1 cellular context compared by ENCODE assay signal in genomic region chr15:50256188-50257041, GRCh38.
A peak's percentile ranks its signal among the peaks of the same experiment; 100 is the strongest.
TF ChIP-seq lines count a peak whose summit lies in the region.

No MANE protein-coding gene starts in this region.

TF ChIP-seq in K562, 482 proteins besides CTCF, POLR2A, EP300 and RAD21 (continued from another document):
- TF ChIP-seq ATF3 (IDR thresholded peaks at IDR 0.05) (peak; percentile 84), ATF3 (CRISPR knock-in tag; conservative IDR thresholded peaks at IDR 0.05) (no peak), ELF4 (CRISPR knock-in tag; IDR thresholded peaks at IDR 0.05) (no peak), ATF4 (CRISPR knock-in tag; IDR thresholded peaks at IDR 0.05) (no peak), DEAF1 (CRISPR knock-in tag; IDR thresholded peaks at IDR 0.05) (no peak), MYBL2 (IDR thresholded peaks at IDR 0.05; ENCODE audit: low read depth) (no peak), MYBL2 (CRISPR knock-in tag; IDR thresholded peaks at IDR 0.05; ENCODE audit: borderline replicate concordance) (no peak), FOXK2 (conservative IDR thresholded peaks at IDR 0.05 in 1 of 2, IDR thresholded peaks at IDR 0.05 in 1 of 2; ENCODE audit: low read depth in 2 of 2) (0 out of 4 replicates have a peak, but pooled peaks of 1 of the 2 experiments have one; percentile 20), GTF2E2 (tag; IDR thresholded peaks at IDR 0.05) (0 out of 2 replicates have a peak, but pooled peaks have one; percentile 54), MGA (IDR thresholded peaks at IDR 0.05) (0 out of 2 replicates have a peak, but pooled peaks have one; percentile 16), ZNF316 (IDR thresholded peaks at IDR 0.05) (peak; percentile 94), SMARCC2 (IDR thresholded peaks at IDR 0.05; ENCODE audit: low read depth) (0 out of 2 replicates have a peak, but pooled peaks have one; percentile 38), MAFG (tag; conservative IDR thresholded peaks at IDR 0.05) (peak; percentile 87), ZZZ3 (IDR thresholded peaks at IDR 0.05) (no peak), FOSL1 (tag; conservative IDR thresholded peaks at IDR 0.05) (peak; percentile 70), SIN3B (IDR thresholded peaks at IDR 0.05; ENCODE audit: low read depth) (no peak), L3MBTL2 (IDR thresholded peaks at IDR 0.05) (peak; percentile 52; the same call in 1 of the 2 replicates), KDM1A (IDR thresholded peaks at IDR 0.05) (peak; percentile 88 to 90), MAFF (IDR thresholded peaks at IDR 0.05; ENCODE audit: low read length) (peak; percentile 60), ADNP (tag; IDR thresholded peaks at IDR 0.05) (0 out of 2 replicates have a peak, but pooled peaks have one; percentile 31), ARID1B (IDR thresholded peaks at IDR 0.05) (0 out of 2 replicates have a peak, but pooled peaks have one; percentile 24), PKNOX1 (IDR thresholded peaks at IDR 0.05) (0 out of 2 replicates have a peak, but pooled peaks have one; percentile 9), RCOR1 (IDR thresholded peaks at IDR 0.05; ENCODE audit: borderline replicate concordance in 1 of 2, low read depth in 2 of 2, low read length in 2 of 2) (peak in 1 of 2 experiments; percentile 46; a peak in 2 of 4 replicates), JUN (IDR thresholded peaks at IDR 0.05; ENCODE audit: borderline replicate concordance, low read depth, low read length) (0 out of 2 replicates have a peak, but pooled peaks have one; percentile 45), JUN (CRISPR knock-in tag; IDR thresholded peaks at IDR 0.05; ENCODE audit: borderline replicate concordance) (no peak), CBFA2T3 (IDR thresholded peaks at IDR 0.05) (peak; percentile 52), NCOR1 (IDR thresholded peaks at IDR 0.05) (peak; percentile 10; the same call in 1 of the 2 replicates), RBBP5 (IDR thresholded peaks at IDR 0.05; ENCODE audit: borderline replicate concordance, insufficient read depth, low read length, poor library complexity, severe bottlenecking) (no peak), ZNF766 (CRISPR knock-in tag; conservative IDR thresholded peaks at IDR 0.05) (peak; percentile 33; the same call in 1 of the 2 replicates), HMGXB4 (CRISPR knock-in tag; IDR thresholded peaks at IDR 0.05) (no peak), MEIS2 (IDR thresholded peaks at IDR 0.05; ENCODE audit: partially characterized antibody) (peak; percentile 13), BHLHE40 (IDR thresholded peaks at IDR 0.05; ENCODE audit: low read length) (peak; percentile 25; the same call in 1 of the 2 replicates), GATA2 (CRISPR knock-in tag; IDR thresholded peaks at IDR 0.05) (peak; percentile 51; the same call in 1 of the 2 replicates), KLF6 (CRISPR knock-in tag; IDR thresholded peaks at IDR 0.05; ENCODE audit: borderline replicate concordance) (0 out of 2 replicates have a peak, but pooled peaks have one; percentile 3)
